Comparison of ENCODE assay signal across 8 cellular contexts in genomic region chr7:138738551-138739335, GRCh38. TPM values are rescaled to one million over a fixed set of nuclear protein-coding genes. Genes with fewer than 3 reads are reported as not detected.
DNase-seq lines count a peak whose midpoint lies in the region; ATAC-seq, FAIRE-seq and TF ChIP-seq lines count a peak whose summit lies in the region.

No MANE protein-coding gene starts in this region.

- ATAC-seq in GM18870 (IDR thresholded peaks at IDR 0.05; ENCODE audit: unreplicated experiment) = peak; percentile 85
- peak; percentile 80 for ATAC-seq in HG03280 (IDR thresholded peaks at IDR 0.05; ENCODE audit: unreplicated experiment)
- peak; percentile 93 for ATAC-seq in WTC11

- peaks cover 4% of the 10 kb centered on the region for H3K36me3 Mint-ChIP-seq in WTC11

- no peaks in the 10 kb centered on the region for H4K20me1 ChIP-seq in mammary epithelial cell (ENCODE audit: insufficient read depth, low read length)
- H4K20me1 ChIP-seq in keratinocyte (ENCODE audit: control insufficient read depth, extremely low read depth, insufficient read depth, low read length) = no peaks in the 10 kb centered on the region

- CTCF ChIA-PET in WTC11 (lab: Charles Lee) (interaction anchor here (0.5 to 1.9 kb wide), 53 partner anchors 9 to 918 kb away, joined by 3 to 24 read pairs (median 4); partner anchors contain the start of genes ATP6V0A4, CREB3L2 and TMEM213), mammary epithelial cell (lab: Charles Lee; ENCODE audit: low non-redundant PET) (interaction anchor here (0.6 to 1.6 kb wide), 3 partner anchors 577 to 833 kb away, joined by 3 to 28 read pairs (median 5); no protein-coding TSS in a partner anchor)

- no TSS peak for BruUV-seq in mammary epithelial cell (replicated peaks; lab: Mats Ljungman, UMichigan)

- in situ Hi-C loops in mammary epithelial cell (cut with MboI; ENCODE audit: low sequenced_read_pairs in 2 of 2) = loop anchor here (10.0 to 25.0 kb wide), 4 partner anchors 574 to 826 kb away; partner anchors contain the start of gene CREB3L2 (in 1 of the 2)

- no peaks in the 10 kb centered on the region for H3K36me3 ChIP-seq in mammary epithelial cell (ENCODE audit: insufficient read depth, low read length)
- no peaks in the 10 kb centered on the region for H3K36me3 ChIP-seq in keratinocyte (ENCODE audit: control insufficient read depth in 2 of 2, extremely low read depth in 1 of 2, insufficient read depth in 2 of 2, low read length in 2 of 2)

- H3K4me1 Mint-ChIP-seq in WTC11 = peaks cover 24% of the 10 kb centered on the region

- intact Hi-C loops in mammary epithelial cell (cut with micrococcal nuclease) = loop anchor here (1.0 kb wide), 5 partner anchors 277 to 835 kb away; no protein-coding TSS in a partner anchor

- H3K9me3 ChIP-seq in mammary epithelial cell (replicated peaks; ENCODE audit: insufficient read depth, low read length) (no peaks in the 10 kb centered on the region), keratinocyte (ENCODE audit: control insufficient read depth, low read depth, low read length) (no peaks in the 10 kb centered on the region)

- 36% methylated on average over 14 of the region's 14 CpGs for WGBS in mammary epithelial cell (ENCODE audit: low coverage, missing lambda C conversion rate)

- H3K79me2 ChIP-seq in mammary epithelial cell (ENCODE audit: insufficient read depth, low read length) (no peaks in the 10 kb centered on the region), keratinocyte (ENCODE audit: control insufficient read depth, insufficient read depth, low read length) (no peaks in the 10 kb centered on the region)

- H3K9ac ChIP-seq in mammary epithelial cell (ENCODE audit: insufficient read depth, low read length) (no peak overlapping the region), keratinocyte (ENCODE audit: control insufficient read depth, extremely low read depth, insufficient read depth, low read length) (no peak overlapping the region)

- no peak overlapping the region for H3K4me3 Mint-ChIP-seq in WTC11

- H3K27ac Mint-ChIP-seq in WTC11 = no peak overlapping the region

- H3K4me2 ChIP-seq in mammary epithelial cell (ENCODE audit: insufficient read depth, low read depth, low read length) = peak overlapping the region; percentile 42
- peak overlapping the region; percentile 44 for H3K4me2 ChIP-seq in keratinocyte (ENCODE audit: control insufficient read depth, extremely low read depth, insufficient read depth, low read depth, low read length)

- FAIRE-seq in keratinocyte (lab: Jason Lieb, UNC) = peak; percentile 85

- H3K27me3 ChIP-seq in mammary epithelial cell (ENCODE audit: insufficient read depth, low read length) (no peaks in the 10 kb centered on the region), keratinocyte (ENCODE audit: control insufficient read depth, extremely low read depth, insufficient read depth, low read length) (no peaks in the 10 kb centered on the region)

- no peak overlapping the region for H3K27ac ChIP-seq in mammary epithelial cell (ENCODE audit: insufficient read depth, low read depth, low read length)
- no peak overlapping the region for H3K27ac ChIP-seq in keratinocyte (ENCODE audit: control insufficient read depth, insufficient read depth, low read length)

- H2AFZ ChIP-seq in mammary epithelial cell (ENCODE audit: low read depth, low read length) (peak overlapping the region; percentile 69), keratinocyte (ENCODE audit: control insufficient read depth, low read length) (peak overlapping the region; percentile 29)

- H3K9me3 Mint-ChIP-seq in WTC11 = peaks cover 3% of the 10 kb centered on the region; the same call in 1 of the 2 replicates

- POLR2A ChIA-PET in WTC11 (lab: Charles Lee) = no interaction called here

- no peaks in the 10 kb centered on the region for H3K9me1 ChIP-seq in keratinocyte (ENCODE audit: control insufficient read depth, extremely low read depth, insufficient read depth, low read length)

- H3K4me1 ChIP-seq in mammary epithelial cell (ENCODE audit: insufficient read depth, low read length) (peaks cover 16% of the 10 kb centered on the region), keratinocyte (ENCODE audit: control insufficient read depth, extremely low read depth, insufficient read depth, low read length) (no peaks in the 10 kb centered on the region)

- dilution Hi-C loops in mammary epithelial cell (cut with HindIII; ENCODE audit: low sequenced_read_pairs) (no loop called here), keratinocyte (cut with MboI; ENCODE audit: extremely low pct_ligation_motif_present, low sequenced_read_pairs) (no loop called here)

- TF ChIP-seq CTCF in WTC11 (IDR thresholded peaks at IDR 0.05) (peak; percentile 87), mammary epithelial cell (conservative IDR thresholded peaks at IDR 0.05 in 1 of 2, IDR thresholded peaks at IDR 0.05 in 1 of 2; ENCODE audit: extremely low read depth in 1 of 2, insufficient read depth in 1 of 2, low read depth in 1 of 2, low read length in 2 of 2) (peak; percentile 92 to 98), keratinocyte (optimal IDR thresholded peaks at IDR 0.05 in 1 of 3, IDR thresholded peaks at IDR 0.05 in 1 of 3, conservative IDR thresholded peaks at IDR 0.05 in 1 of 3; ENCODE audit: extremely low read depth in 1 of 3, insufficient read depth in 2 of 3, low read length in 3 of 3) (peak; percentile 86 to 94 (median 88))

- DNase-seq in AG08395 (ENCODE audit: low spot score) = peak; percentile 83
- DNase-seq in NCI-H226 = peak; percentile 65
- peak; percentile 85 for DNase-seq in WTC11 (ENCODE audit: low spot score)
- DNase-seq in mammary epithelial cell = peak; percentile 74
- DNase-seq in keratinocyte (ENCODE audit: low read depth, low spot score) = peak; percentile 5
- DNase-seq in stimulated activated CD4-positive, alpha-beta T cell treated with anti-CD3 and anti-CD28 coated beads, Interleukin-1b, Interleukin-23, amount 100 ng/mL, for 4 hours (ENCODE audit: low read depth in 2 of 2) = peak; percentile 73 to 78

- H3K27me3 Mint-ChIP-seq in WTC11 (ENCODE audit: low read depth) = no peaks in the 10 kb centered on the region

- H3K4me3 ChIP-seq in mammary epithelial cell (replicated peaks in 1 of 3; ENCODE audit: insufficient read depth in 1 of 3, low read depth in 2 of 3, low read length in 3 of 3) = no peak overlapping the region
- no peak overlapping the region for H3K4me3 ChIP-seq in keratinocyte (ENCODE audit: control insufficient read depth in 2 of 3, extremely low read depth in 1 of 3, insufficient read depth in 2 of 3, low read depth in 1 of 3, low read length in 3 of 3)

TF ChIP-seq in WTC11, 78 proteins besides CTCF, POLR2A, EP300 and RAD21:
- TF ChIP-seq ZNF671 (CRISPR knock-in tag; IDR thresholded peaks at IDR 0.05) (no peak), ETV6 (CRISPR knock-in tag; IDR thresholded peaks at IDR 0.05) (peak; percentile 43; the same call in 1 of the 2 replicates)

RNA-seq across cellular contexts. Expression of gene SVOPL, which starts 37.6 kb away (rescaled TPM):
- 1.9 to 2.7 TPM (median 2.2 TPM) in 3 replicates for total RNA-seq in WTC11 (2021)
- under 1 TPM in 1 of 2 donors, not detected in 1; under 0.01 TPM for total RNA-seq in mammary epithelial cell
- polyA plus RNA-seq in mammary epithelial cell = not detected
- polyA minus RNA-seq in mammary epithelial cell = not detected
- 0.05 TPM in 1 of 3 replicates, not detected in the others for polyA plus RNA-seq in keratinocyte
- polyA plus RNA-seq in keratinocyte (2011; ENCODE audit: low read depth) = not detected
- not detected in 2 replicates for polyA plus RNA-seq in keratinocyte (2011; cell fraction: cytosol; rRNA removed)
- 0.07 and 0.09 TPM in 2 replicates for polyA plus RNA-seq in keratinocyte (2011; cell fraction: nucleus; rRNA removed)
- not detected in 2 replicates for polyA plus RNA-seq in keratinocyte (2012; ENCODE audit: low replicate concordance)
- not detected in 3 replicates for polyA minus RNA-seq in keratinocyte
- polyA minus RNA-seq in keratinocyte (2011; cell fraction: cytosol; rRNA and poly(A)+ RNA removed) = not detected
- 0.53 and 1.0 TPM in 2 replicates for polyA minus RNA-seq in keratinocyte (2011; cell fraction: nucleus; rRNA and poly(A)+ RNA removed)

RNA-seq across cellular contexts. Expression of gene TMEM213, which starts 59.1 kb away (rescaled TPM):
- 0.11 to 0.18 TPM (median 0.11 TPM) in 3 replicates for total RNA-seq in WTC11 (2021)
- total RNA-seq in mammary epithelial cell = not detected
- polyA plus RNA-seq in mammary epithelial cell = not detected
- not detected for polyA minus RNA-seq in mammary epithelial cell
- not detected in 3 replicates for polyA plus RNA-seq in keratinocyte
- polyA plus RNA-seq in keratinocyte (2011; ENCODE audit: low read depth) = not detected
- not detected in 2 replicates for polyA plus RNA-seq in keratinocyte (2011; cell fraction: cytosol; rRNA removed)
- not detected in 2 replicates for polyA plus RNA-seq in keratinocyte (2011; cell fraction: nucleus; rRNA removed)
- not detected in 2 replicates for polyA plus RNA-seq in keratinocyte (2012; ENCODE audit: low replicate concordance)
- polyA minus RNA-seq in keratinocyte = not detected in 3 replicates
- not detected for polyA minus RNA-seq in keratinocyte (2011; cell fraction: cytosol; rRNA and poly(A)+ RNA removed)
- polyA minus RNA-seq in keratinocyte (2011; cell fraction: nucleus; rRNA and poly(A)+ RNA removed) = not detected in 2 replicates

RNA-seq across cellular contexts. Expression of gene ATP6V0A4, which starts 59.3 kb away (rescaled TPM):
- total RNA-seq in WTC11 (2021) (1.1 to 2.0 TPM (median 1.3 TPM) in 3 replicates), mammary epithelial cell (1 to 10 TPM in 1 of 2 donors, under 1 TPM in 1; 0.28 to 3.2 TPM)
- polyA plus RNA-seq in mammary epithelial cell (0.93 TPM), keratinocyte (0.24 to 0.45 TPM (median 0.34 TPM) in 3 replicates)
- polyA minus RNA-seq in mammary epithelial cell (5.4 TPM), keratinocyte (0.46 to 1.4 TPM (median 0.89 TPM) in 3 replicates)
- not detected for polyA plus RNA-seq in keratinocyte (2011; ENCODE audit: low read depth)
- polyA plus RNA-seq in keratinocyte (2011; cell fraction: cytosol; rRNA removed) = 0.26 and 0.45 TPM in 2 replicates
- polyA plus RNA-seq in keratinocyte (2011; cell fraction: nucleus; rRNA removed) = 1.4 TPM in 2 replicates
- 0.38 TPM in 1 of 2 replicates, not detected in the other for polyA plus RNA-seq in keratinocyte (2012; ENCODE audit: low replicate concordance)
- not detected for polyA minus RNA-seq in keratinocyte (2011; cell fraction: cytosol; rRNA and poly(A)+ RNA removed)
- polyA minus RNA-seq in keratinocyte (2011; cell fraction: nucleus; rRNA and poly(A)+ RNA removed) = 1.2 and 1.9 TPM in 2 replicates

Comparison
In these comparisons a context has a peak if more than half of its experiments do, and no peak if none do; other contexts are left out.
1. DNase-seq: peak in every context shown above with its lines; median percentile 85 in WTC11; 83 in AG08395; 76 in stimulated activated CD4-positive, alpha-beta T cell treated with anti-CD3 and anti-CD28 coated beads, Interleukin-1b, Interleukin-23, amount 100 ng/mL, for 4 hours; 74 in mammary epithelial cell; 65 in NCI-H226; 5 in keratinocyte.